In genomic region chr2:61764035-61764800, GRCh38 we compare ENCODE assay signal across 1 cellular context.
TF ChIP-seq lines count a peak whose summit lies in the region.

No MANE protein-coding gene starts in this region.

TF ChIP-seq in HepG2, 621 proteins besides CTCF, POLR2A, EP300 and RAD21 (continued from another document and continues in another):
- TF ChIP-seq, protein P1, sequence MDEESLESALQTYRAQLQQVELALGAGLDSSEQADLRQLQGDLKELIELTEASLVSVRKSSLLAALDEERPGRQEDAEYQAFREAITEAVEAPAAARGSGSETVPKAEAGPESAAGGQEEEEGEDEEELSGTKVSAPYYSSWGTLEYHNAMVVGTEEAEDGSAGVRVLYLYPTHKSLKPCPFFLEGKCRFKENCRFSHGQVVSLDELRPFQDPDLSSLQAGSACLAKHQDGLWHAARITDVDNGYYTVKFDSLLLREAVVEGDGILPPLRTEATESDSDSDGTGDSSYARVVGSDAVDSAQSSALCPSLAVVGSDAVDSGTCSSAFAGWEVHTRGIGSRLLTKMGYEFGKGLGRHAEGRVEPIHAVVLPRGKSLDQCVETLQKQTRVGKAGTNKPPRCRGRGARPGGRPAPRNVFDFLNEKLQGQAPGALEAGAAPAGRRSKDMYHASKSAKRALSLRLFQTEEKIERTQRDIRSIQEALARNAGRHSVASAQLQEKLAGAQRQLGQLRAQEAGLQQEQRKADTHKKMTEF (CRISPR knock-in tag; IDR thresholded peaks at IDR 0.05) = peak; percentile 56; the same call in 1 of the 2 replicates
- TF ChIP-seq, protein P2, sequence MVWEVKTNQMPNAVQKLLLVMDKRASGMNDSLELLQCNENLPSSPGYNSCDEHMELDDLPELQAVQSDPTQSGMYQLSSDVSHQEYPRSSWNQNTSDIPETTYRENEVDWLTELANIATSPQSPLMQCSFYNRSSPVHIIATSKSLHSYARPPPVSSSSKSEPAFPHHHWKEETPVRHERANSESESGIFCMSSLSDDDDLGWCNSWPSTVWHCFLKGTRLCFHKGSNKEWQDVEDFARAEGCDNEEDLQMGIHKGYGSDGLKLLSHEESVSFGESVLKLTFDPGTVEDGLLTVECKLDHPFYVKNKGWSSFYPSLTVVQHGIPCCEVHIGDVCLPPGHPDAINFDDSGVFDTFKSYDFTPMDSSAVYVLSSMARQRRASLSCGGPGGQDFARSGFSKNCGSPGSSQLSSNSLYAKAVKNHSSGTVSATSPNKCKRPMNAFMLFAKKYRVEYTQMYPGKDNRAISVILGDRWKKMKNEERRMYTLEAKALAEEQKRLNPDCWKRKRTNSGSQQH (CRISPR knock-in tag; IDR thresholded peaks at IDR 0.05; ENCODE audit: low read depth) = no peak
- TF ChIP-seq ZNF296 (CRISPR knock-in tag; conservative IDR thresholded peaks at IDR 0.05) = no peak
- TF ChIP-seq, protein P3, sequence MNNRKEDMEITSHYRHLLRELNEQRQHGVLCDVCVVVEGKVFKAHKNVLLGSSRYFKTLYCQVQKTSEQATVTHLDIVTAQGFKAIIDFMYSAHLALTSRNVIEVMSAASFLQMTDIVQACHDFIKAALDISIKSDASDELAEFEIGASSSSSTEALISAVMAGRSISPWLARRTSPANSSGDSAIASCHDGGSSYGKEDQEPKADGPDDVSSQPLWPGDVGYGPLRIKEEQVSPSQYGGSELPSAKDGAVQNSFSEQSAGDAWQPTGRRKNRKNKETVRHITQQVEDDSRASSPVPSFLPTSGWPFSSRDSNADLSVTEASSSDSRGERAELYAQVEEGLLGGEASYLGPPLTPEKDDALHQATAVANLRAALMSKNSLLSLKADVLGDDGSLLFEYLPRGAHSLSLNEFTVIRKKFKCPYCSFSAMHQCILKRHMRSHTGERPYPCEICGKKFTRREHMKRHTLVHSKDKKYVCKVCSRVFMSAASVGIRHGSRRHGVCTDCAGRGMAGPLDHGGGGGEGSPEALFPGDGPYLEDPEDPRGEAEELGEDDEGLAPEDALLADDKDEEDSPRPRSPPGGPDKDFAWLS (CRISPR knock-in tag; IDR thresholded peaks at IDR 0.05; ENCODE audit: borderline replicate concordance) = no peak
- peak; percentile 96 for TF ChIP-seq TMF1 (CRISPR knock-in tag; IDR thresholded peaks at IDR 0.05; ENCODE audit: low read depth)
- 0 out of 2 replicates have a peak, but pooled peaks have one; percentile 73 for TF ChIP-seq ZNF354B (CRISPR knock-in tag; IDR thresholded peaks at IDR 0.05)
- peak; percentile 77 for TF ChIP-seq GATAD1 (CRISPR knock-in tag; IDR thresholded peaks at IDR 0.05)
- TF ChIP-seq ZNF781 (CRISPR knock-in tag; IDR thresholded peaks at IDR 0.05; ENCODE audit: borderline replicate concordance, not compliant biosample characterization) = no peak
- TF ChIP-seq ZNF556 (CRISPR knock-in tag; IDR thresholded peaks at IDR 0.05; ENCODE audit: borderline replicate concordance) = no peak; the same call in 1 of the 2 replicates
- no peak for TF ChIP-seq NFIC (IDR thresholded peaks at IDR 0.05; ENCODE audit: low read length)
- TF ChIP-seq ZSCAN31 (CRISPR knock-in tag; IDR thresholded peaks at IDR 0.05; ENCODE audit: low read depth) = peak; percentile 86
- no peak for TF ChIP-seq ZNF512 (CRISPR knock-in tag; IDR thresholded peaks at IDR 0.05)
- TF ChIP-seq ZNF563 (CRISPR knock-in tag; IDR thresholded peaks at IDR 0.05) = peak; percentile 73; the same call in 1 of the 2 replicates
- TF ChIP-seq ZNF136 (CRISPR knock-in tag; IDR thresholded peaks at IDR 0.05; ENCODE audit: low read depth) = peak; percentile 86; the same call in 1 of the 2 replicates
- peak; percentile 84 for TF ChIP-seq HOXA5 (CRISPR knock-in tag; IDR thresholded peaks at IDR 0.05)
- TF ChIP-seq ZNF720 (CRISPR knock-in tag; IDR thresholded peaks at IDR 0.05) = no peak; the same call in 1 of the 2 replicates
- no peak for TF ChIP-seq MZF1 (CRISPR knock-in tag; IDR thresholded peaks at IDR 0.05; ENCODE audit: borderline replicate concordance)
- no peak for TF ChIP-seq HHEX (CRISPR knock-in tag; IDR thresholded peaks at IDR 0.05)
- no peak for TF ChIP-seq TBL1XR1 (IDR thresholded peaks at IDR 0.05; ENCODE audit: borderline replicate concordance, low read length, partially characterized antibody)
- peak; percentile 58 for TF ChIP-seq TOPORS (CRISPR knock-in tag; IDR thresholded peaks at IDR 0.05)
- TF ChIP-seq, protein P4, sequence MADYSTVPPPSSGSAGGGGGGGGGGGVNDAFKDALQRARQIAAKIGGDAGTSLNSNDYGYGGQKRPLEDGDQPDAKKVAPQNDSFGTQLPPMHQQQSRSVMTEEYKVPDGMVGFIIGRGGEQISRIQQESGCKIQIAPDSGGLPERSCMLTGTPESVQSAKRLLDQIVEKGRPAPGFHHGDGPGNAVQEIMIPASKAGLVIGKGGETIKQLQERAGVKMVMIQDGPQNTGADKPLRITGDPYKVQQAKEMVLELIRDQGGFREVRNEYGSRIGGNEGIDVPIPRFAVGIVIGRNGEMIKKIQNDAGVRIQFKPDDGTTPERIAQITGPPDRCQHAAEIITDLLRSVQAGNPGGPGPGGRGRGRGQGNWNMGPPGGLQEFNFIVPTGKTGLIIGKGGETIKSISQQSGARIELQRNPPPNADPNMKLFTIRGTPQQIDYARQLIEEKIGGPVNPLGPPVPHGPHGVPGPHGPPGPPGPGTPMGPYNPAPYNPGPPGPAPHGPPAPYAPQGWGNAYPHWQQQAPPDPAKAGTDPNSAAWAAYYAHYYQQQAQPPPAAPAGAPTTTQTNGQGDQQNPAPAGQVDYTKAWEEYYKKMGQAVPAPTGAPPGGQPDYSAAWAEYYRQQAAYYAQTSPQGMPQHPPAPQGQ (CRISPR knock-in tag; IDR thresholded peaks at IDR 0.05; ENCODE audit: borderline replicate concordance) = no peak
- TF ChIP-seq, protein P5, sequence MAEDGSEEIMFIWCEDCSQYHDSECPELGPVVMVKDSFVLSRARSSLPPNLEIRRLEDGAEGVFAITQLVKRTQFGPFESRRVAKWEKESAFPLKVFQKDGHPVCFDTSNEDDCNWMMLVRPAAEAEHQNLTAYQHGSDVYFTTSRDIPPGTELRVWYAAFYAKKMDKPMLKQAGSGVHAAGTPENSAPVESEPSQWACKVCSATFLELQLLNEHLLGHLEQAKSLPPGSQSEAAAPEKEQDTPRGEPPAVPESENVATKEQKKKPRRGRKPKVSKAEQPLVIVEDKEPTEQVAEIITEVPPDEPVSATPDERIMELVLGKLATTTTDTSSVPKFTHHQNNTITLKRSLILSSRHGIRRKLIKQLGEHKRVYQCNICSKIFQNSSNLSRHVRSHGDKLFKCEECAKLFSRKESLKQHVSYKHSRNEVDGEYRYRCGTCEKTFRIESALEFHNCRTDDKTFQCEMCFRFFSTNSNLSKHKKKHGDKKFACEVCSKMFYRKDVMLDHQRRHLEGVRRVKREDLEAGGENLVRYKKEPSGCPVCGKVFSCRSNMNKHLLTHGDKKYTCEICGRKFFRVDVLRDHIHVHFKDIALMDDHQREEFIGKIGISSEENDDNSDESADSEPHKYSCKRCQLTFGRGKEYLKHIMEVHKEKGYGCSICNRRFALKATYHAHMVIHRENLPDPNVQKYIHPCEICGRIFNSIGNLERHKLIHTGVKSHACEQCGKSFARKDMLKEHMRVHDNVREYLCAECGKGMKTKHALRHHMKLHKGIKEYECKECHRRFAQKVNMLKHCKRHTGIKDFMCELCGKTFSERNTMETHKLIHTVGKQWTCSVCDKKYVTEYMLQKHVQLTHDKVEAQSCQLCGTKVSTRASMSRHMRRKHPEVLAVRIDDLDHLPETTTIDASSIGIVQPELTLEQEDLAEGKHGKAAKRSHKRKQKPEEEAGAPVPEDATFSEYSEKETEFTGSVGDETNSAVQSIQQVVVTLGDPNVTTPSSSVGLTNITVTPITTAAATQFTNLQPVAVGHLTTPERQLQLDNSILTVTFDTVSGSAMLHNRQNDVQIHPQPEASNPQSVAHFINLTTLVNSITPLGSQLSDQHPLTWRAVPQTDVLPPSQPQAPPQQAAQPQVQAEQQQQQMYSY (CRISPR knock-in tag; IDR thresholded peaks at IDR 0.05) = no peak
- TF ChIP-seq ZNF431 (CRISPR knock-in tag; IDR thresholded peaks at IDR 0.05; ENCODE audit: borderline replicate concordance, low read depth) = no peak
- TF ChIP-seq ZNF234 (CRISPR knock-in tag; conservative IDR thresholded peaks at IDR 0.05) = no peak
- TF ChIP-seq STAG1 (CRISPR knock-in tag; IDR thresholded peaks at IDR 0.05) = 0 out of 2 replicates have a peak, but pooled peaks have one; percentile 16
- TF ChIP-seq ZNF282 (IDR thresholded peaks at IDR 0.05; ENCODE audit: partially characterized antibody) = no peak
- peak; percentile 94 for TF ChIP-seq IRF9 (CRISPR knock-in tag; IDR thresholded peaks at IDR 0.05; ENCODE audit: borderline replicate concordance)
- TF ChIP-seq, protein P6, sequence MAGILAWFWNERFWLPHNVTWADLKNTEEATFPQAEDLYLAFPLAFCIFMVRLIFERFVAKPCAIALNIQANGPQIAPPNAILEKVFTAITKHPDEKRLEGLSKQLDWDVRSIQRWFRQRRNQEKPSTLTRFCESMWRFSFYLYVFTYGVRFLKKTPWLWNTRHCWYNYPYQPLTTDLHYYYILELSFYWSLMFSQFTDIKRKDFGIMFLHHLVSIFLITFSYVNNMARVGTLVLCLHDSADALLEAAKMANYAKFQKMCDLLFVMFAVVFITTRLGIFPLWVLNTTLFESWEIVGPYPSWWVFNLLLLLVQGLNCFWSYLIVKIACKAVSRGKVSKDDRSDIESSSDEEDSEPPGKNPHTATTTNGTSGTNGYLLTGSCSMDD (CRISPR knock-in tag; IDR thresholded peaks at IDR 0.05) = no peak
- TF ChIP-seq, protein P7, sequence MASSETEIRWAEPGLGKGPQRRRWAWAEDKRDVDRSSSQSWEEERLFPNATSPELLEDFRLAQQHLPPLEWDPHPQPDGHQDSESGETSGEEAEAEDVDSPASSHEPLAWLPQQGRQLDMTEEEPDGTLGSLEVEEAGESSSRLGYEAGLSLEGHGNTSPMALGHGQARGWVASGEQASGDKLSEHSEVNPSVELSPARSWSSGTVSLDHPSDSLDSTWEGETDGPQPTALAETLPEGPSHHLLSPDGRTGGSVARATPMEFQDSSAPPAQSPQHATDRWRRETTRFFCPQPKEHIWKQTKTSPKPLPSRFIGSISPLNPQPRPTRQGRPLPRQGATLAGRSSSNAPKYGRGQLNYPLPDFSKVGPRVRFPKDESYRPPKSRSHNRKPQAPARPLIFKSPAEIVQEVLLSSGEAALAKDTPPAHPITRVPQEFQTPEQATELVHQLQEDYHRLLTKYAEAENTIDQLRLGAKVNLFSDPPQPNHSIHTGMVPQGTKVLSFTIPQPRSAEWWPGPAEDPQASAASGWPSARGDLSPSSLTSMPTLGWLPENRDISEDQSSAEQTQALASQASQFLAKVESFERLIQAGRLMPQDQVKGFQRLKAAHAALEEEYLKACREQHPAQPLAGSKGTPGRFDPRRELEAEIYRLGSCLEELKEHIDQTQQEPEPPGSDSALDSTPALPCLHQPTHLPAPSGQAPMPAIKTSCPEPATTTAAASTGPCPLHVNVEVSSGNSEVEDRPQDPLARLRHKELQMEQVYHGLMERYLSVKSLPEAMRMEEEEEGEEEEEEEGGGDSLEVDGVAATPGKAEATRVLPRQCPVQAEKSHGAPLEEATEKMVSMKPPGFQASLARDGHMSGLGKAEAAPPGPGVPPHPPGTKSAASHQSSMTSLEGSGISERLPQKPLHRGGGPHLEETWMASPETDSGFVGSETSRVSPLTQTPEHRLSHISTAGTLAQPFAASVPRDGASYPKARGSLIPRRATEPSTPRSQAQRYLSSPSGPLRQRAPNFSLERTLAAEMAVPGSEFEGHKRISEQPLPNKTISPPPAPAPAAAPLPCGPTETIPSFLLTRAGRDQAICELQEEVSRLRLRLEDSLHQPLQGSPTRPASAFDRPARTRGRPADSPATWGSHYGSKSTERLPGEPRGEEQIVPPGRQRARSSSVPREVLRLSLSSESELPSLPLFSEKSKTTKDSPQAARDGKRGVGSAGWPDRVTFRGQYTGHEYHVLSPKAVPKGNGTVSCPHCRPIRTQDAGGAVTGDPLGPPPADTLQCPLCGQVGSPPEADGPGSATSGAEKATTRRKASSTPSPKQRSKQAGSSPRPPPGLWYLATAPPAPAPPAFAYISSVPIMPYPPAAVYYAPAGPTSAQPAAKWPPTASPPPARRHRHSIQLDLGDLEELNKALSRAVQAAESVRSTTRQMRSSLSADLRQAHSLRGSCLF (CRISPR knock-in tag; IDR thresholded peaks at IDR 0.05; ENCODE audit: borderline replicate concordance) = peak; percentile 65; the same call in 1 of the 2 replicates
- peak; percentile 90 for TF ChIP-seq ASH2L (IDR thresholded peaks at IDR 0.05; ENCODE audit: insufficient read length, low read depth, low read length)
- TF ChIP-seq ZNF460 (CRISPR knock-in tag; IDR thresholded peaks at IDR 0.05; ENCODE audit: borderline replicate concordance) = no peak
- TF ChIP-seq WIZ (CRISPR knock-in tag; IDR thresholded peaks at IDR 0.05) = peak; percentile 42; the same call in 1 of the 2 replicates
- TF ChIP-seq ZNF709 (CRISPR knock-in tag; IDR thresholded peaks at IDR 0.05) = peak; percentile 85
- peak; percentile 57; the same call in 1 of the 2 replicates for TF ChIP-seq ZNF224 (CRISPR knock-in tag; IDR thresholded peaks at IDR 0.05)
- peak; percentile 77; the same call in 1 of the 2 replicates for TF ChIP-seq KDM5B (CRISPR knock-in tag; IDR thresholded peaks at IDR 0.05; ENCODE audit: borderline replicate concordance)
- no peak for TF ChIP-seq SOX6 (IDR thresholded peaks at IDR 0.05)
- peak; percentile 69 for TF ChIP-seq SOX6 (CRISPR knock-in tag; IDR thresholded peaks at IDR 0.05)
- TF ChIP-seq ZNF17 (CRISPR knock-in tag; IDR thresholded peaks at IDR 0.05) = no peak
- TF ChIP-seq RBM22 (optimal IDR thresholded peaks at IDR 0.05; ENCODE audit: low read length) = no peak
- TF ChIP-seq TIGD3 (CRISPR knock-in tag; IDR thresholded peaks at IDR 0.05; ENCODE audit: borderline replicate concordance) = no peak
- no peak; the same call in 1 of the 2 replicates for TF ChIP-seq ZNF746 (CRISPR knock-in tag; IDR thresholded peaks at IDR 0.05)
